Comparison of ENCODE assay signal across 18 cellular contexts in the genomic region with DNA sequence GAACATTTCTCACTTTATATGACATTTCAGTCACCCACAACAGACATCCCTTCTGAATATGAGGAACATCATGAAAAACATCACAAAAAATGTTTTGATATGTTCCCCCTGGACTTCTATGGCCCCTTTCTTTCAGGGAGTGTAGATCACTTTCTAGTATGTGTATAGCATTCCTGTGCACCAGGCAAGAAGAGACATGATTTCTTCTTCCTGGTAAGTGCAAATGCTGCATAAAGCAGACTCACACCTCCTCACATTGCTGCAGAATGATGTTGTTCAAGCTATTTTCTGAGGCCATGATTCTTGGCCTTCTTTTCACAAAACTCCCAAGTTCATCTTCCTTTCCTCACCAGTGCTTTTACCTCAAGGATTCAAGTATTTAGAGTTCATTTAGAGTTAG. TPM values are rescaled to one million over a fixed set of nuclear protein-coding genes. Genes with fewer than 3 reads are reported as not detected.
A peak's percentile ranks its signal among the peaks of the same experiment; 100 is the strongest.
DNase-seq lines count a peak whose midpoint lies in the region; ATAC-seq and TF ChIP-seq lines count a peak whose summit lies in the region.
"Had no signal": no experiment of that assay in that cellular context is flagged by ENCODE, and none has a peak within 500 bp of the region (broad histone marks: within the 10 kb centered on the region; RNA-seq: fewer than 3 reads in every experiment).

No MANE protein-coding gene starts in this region.

- no TSS peak for BruUV-seq in mammary epithelial cell (replicated peaks; lab: Mats Ljungman, UMichigan)
- BruUV-seq in MCF 10A (replicated peaks; lab: Mats Ljungman, UMichigan): no TSS peak

- H3K4me3 ChIP-seq in mammary epithelial cell (replicated peaks in 1 of 3; ENCODE audit: insufficient read depth in 1 of 3, low read depth in 2 of 3, low read length in 3 of 3): no peak overlapping the region
- H3K4me3 ChIP-seq: BLaER1 treated with 17β-estradiol and CSF1 and Interleukin-3, amounts not matched to agents 10 nM and 100 nM; GM23338 had no signal

- no peaks in the 10 kb centered on the region for H3K36me3 ChIP-seq in mammary epithelial cell (ENCODE audit: insufficient read depth, low read length)
- H3K36me3 ChIP-seq: BE2C; BLaER1 treated with 17β-estradiol and CSF1 and Interleukin-3, amounts not matched to agents 10 nM and 100 nM had no signal

- H3K9ac ChIP-seq in mammary epithelial cell (ENCODE audit: insufficient read depth, low read length): no peak overlapping the region
- H3K9ac ChIP-seq: BLaER1 treated with 17β-estradiol and CSF1 and Interleukin-3, amounts not matched to agents 10 nM and 100 nM had no signal

- dilution Hi-C loops in mammary epithelial cell (cut with HindIII; ENCODE audit: low sequenced_read_pairs): no loop called here

- intact Hi-C loops in mammary epithelial cell (cut with micrococcal nuclease): no loop called here
- intact Hi-C loops in MCF 10A (cut with micrococcal nuclease): no loop called here
- intact Hi-C loops in Right ventricle myocardium inferior (cut with DNase I): no loop called here

- H3K27ac Mint-ChIP-seq in MCF 10A (ENCODE audit: low read depth, unreplicated experiment): no peak overlapping the region
- H3K27ac Mint-ChIP-seq: CD14-positive monocyte; CD4-positive, alpha-beta T cell; CD8-positive, alpha-beta memory T cell; GM23338; H9 had no signal

- peak; percentile 57 for DNase-seq in mammary epithelial cell
- DNase-seq in MCF 10A (ENCODE audit: unreplicated experiment): no peak
- DNase-seq in epithelial cell of prostate (ENCODE audit: low read depth, low spot score): no peak
- DNase-seq in kidney tubule cell (ENCODE audit: low spot score): peak; percentile 27
- DNase-seq in cerebellar nuclear complex (lab: John Stamatoyannopoulos, UW): no peak
- DNase-seq in Right ventricle myocardium inferior (ENCODE audit: missing footprints): no peak
- DNase-seq: BE2C; CD4-positive, alpha-beta T cell; CD8-positive, alpha-beta memory T cell; DMS 273 treated with DMSO at 0.1 percent for 48 hours; DMS79; EL; GDM1; H9 had no signal

- H2AFZ ChIP-seq in mammary epithelial cell (ENCODE audit: low read depth, low read length): peak overlapping the region; percentile 75
- H2AFZ ChIP-seq: GM23338 had no signal

- H3K4me3 Mint-ChIP-seq in MCF 10A (ENCODE audit: unreplicated experiment): no peak overlapping the region
- H3K4me3 Mint-ChIP-seq: CD14-positive monocyte; CD4-positive, alpha-beta T cell; CD8-positive, alpha-beta memory T cell; GM23338; H9 had no signal

- POLR2A ChIA-PET in MCF 10A (lab: Yijun Ruan, JAX): interaction anchor here (0.6 kb wide), 1 partner anchor 1045 kb away, joined by 3 read pairs; no protein-coding TSS in a partner anchor

- no peak for TF ChIP-seq CTCF in mammary epithelial cell (conservative IDR thresholded peaks at IDR 0.05 in 1 of 2, IDR thresholded peaks at IDR 0.05 in 1 of 2; ENCODE audit: extremely low read depth in 1 of 2, insufficient read depth in 1 of 2, low read depth in 1 of 2, low read length in 2 of 2)
- no peak for TF ChIP-seq CTCF in MCF 10A (IDR thresholded peaks at IDR 0.05; ENCODE audit: unreplicated experiment)

- no peak for ATAC-seq in Right ventricle myocardium inferior
- ATAC-seq: GM23338, HCT116 had no signal

- no peaks in the 10 kb centered on the region for H3K9me3 ChIP-seq in mammary epithelial cell (replicated peaks; ENCODE audit: insufficient read depth, low read length)
- H3K9me3 ChIP-seq: BE2C; BLaER1 treated with 17β-estradiol and CSF1 and Interleukin-3, amounts not matched to agents 10 nM and 100 nM had no signal

- H3K27me3 ChIP-seq in mammary epithelial cell (ENCODE audit: insufficient read depth, low read length): no peaks in the 10 kb centered on the region
- H3K27me3 ChIP-seq: BE2C; BLaER1 treated with 17β-estradiol and CSF1 and Interleukin-3, amounts not matched to agents 10 nM and 100 nM had no signal

- H3K36me3 Mint-ChIP-seq in MCF 10A (ENCODE audit: insufficient read depth, unreplicated experiment): no peaks in the 10 kb centered on the region
- H3K36me3 Mint-ChIP-seq: CD14-positive monocyte; CD8-positive, alpha-beta memory T cell had no signal

- no peaks in the 10 kb centered on the region for H3K9me3 Mint-ChIP-seq in MCF 10A (ENCODE audit: unreplicated experiment)
- H3K9me3 Mint-ChIP-seq: CD4-positive, alpha-beta T cell; CD8-positive, alpha-beta memory T cell; H9 had no signal

- H4K20me1 ChIP-seq in mammary epithelial cell (ENCODE audit: insufficient read depth, low read length): no peaks in the 10 kb centered on the region
- H4K20me1 ChIP-seq: BLaER1 treated with 17β-estradiol and CSF1 and Interleukin-3, amounts not matched to agents 10 nM and 100 nM had no signal

- H3K27ac ChIP-seq in mammary epithelial cell (ENCODE audit: insufficient read depth, low read depth, low read length) (peak overlapping the region; percentile 48), epithelial cell of prostate (peak overlapping the region; percentile 69)
- H3K27ac ChIP-seq: BLaER1 treated with 17β-estradiol and CSF1 and Interleukin-3, amounts not matched to agents 10 nM and 100 nM had no signal

- CTCF ChIA-PET in mammary epithelial cell (lab: Charles Lee; ENCODE audit: low non-redundant PET) (no interaction called here), MCF 10A (lab: Yijun Ruan, JAX) (no interaction called here)

- H3K4me1 ChIP-seq in mammary epithelial cell (ENCODE audit: insufficient read depth, low read length): peaks cover 34% of the 10 kb centered on the region
- H3K4me1 ChIP-seq: BLaER1 treated with 17β-estradiol and CSF1 and Interleukin-3, amounts not matched to agents 10 nM and 100 nM had no signal

- in situ Hi-C loops in mammary epithelial cell (cut with MboI; ENCODE audit: low sequenced_read_pairs in 2 of 2): no loop called here

- peak overlapping the region; percentile 70 for H3K4me2 ChIP-seq in mammary epithelial cell (ENCODE audit: insufficient read depth, low read depth, low read length)
- H3K4me2 ChIP-seq: BLaER1 treated with 17β-estradiol and CSF1 and Interleukin-3, amounts not matched to agents 10 nM and 100 nM; GM23338 had no signal

- H3K27me3 Mint-ChIP-seq in MCF 10A (ENCODE audit: insufficient read depth, unreplicated experiment): peaks cover 6% of the 10 kb centered on the region

- no peaks in the 10 kb centered on the region for H3K4me1 Mint-ChIP-seq in MCF 10A (ENCODE audit: insufficient read depth, unreplicated experiment)
- H3K4me1 Mint-ChIP-seq: CD14-positive monocyte; CD8-positive, alpha-beta memory T cell had no signal

- H3K79me2 ChIP-seq in mammary epithelial cell (ENCODE audit: insufficient read depth, low read length): no peaks in the 10 kb centered on the region

RNA-seq across cellular contexts. Expression of gene ZNF622, which starts 52.1 kb away (rescaled TPM):
- 10 to 100 TPM; 32.2 to 32.3 TPM for total RNA-seq in mammary epithelial cell
- polyA plus RNA-seq in mammary epithelial cell: 21.1 TPM
- polyA minus RNA-seq in mammary epithelial cell: 39.6 TPM
- 34.0 and 34.1 TPM in 2 replicates for total RNA-seq in MCF 10A (2022)
- 56.7 TPM for total RNA-seq in Right ventricle myocardium inferior

Comparison
In these comparisons a context has a peak if more than half of its experiments do, and no peak if none do; other contexts are left out.
1. DNase-seq: peak in mammary epithelial cell (single experiment) and kidney tubule cell (single experiment); none in MCF 10A (single experiment), epithelial cell of prostate (single experiment), cerebellar nuclear complex (0 of 2) and Right ventricle myocardium inferior (single experiment).